ENCODE assay signal across 8 cellular contexts in genomic region chr12:6534914-6535696, GRCh38. TPM values are rescaled to one million over a fixed set of nuclear protein-coding genes. Genes with fewer than 3 reads are reported as not detected.
DNase-seq lines count a peak whose midpoint lies in the region; ATAC-seq and TF ChIP-seq lines count a peak whose summit lies in the region.

No MANE protein-coding gene starts in this region.

- intact Hi-C loops in lower leg skin (cut with DNase I; ENCODE audit: low total_unique reads): loop anchor here (5.0 to 10.0 kb wide), 2 partner anchors 113 to 200 kb away; no protein-coding TSS in a partner anchor

- peak overlapping the region; percentile 86 for H3K4me3 ChIP-seq in lower leg skin (ENCODE audit: low read depth, poor library complexity, severe bottlenecking)

- 1% methylated on average over 15 to 50 of the region's 55 CpGs for WGBS in lower leg skin, 2 donors

- no peak for TF ChIP-seq POLR2A in lower leg skin (IDR thresholded peaks at IDR 0.05)

- peak; percentile 7 for ATAC-seq in HG02678 (IDR thresholded peaks at IDR 0.05; ENCODE audit: unreplicated experiment)
- ATAC-seq in GM18861 (IDR thresholded peaks at IDR 0.05; ENCODE audit: unreplicated experiment): no peak

- TF ChIP-seq CTCF in lower leg skin (IDR thresholded peaks at IDR 0.05): no peak

- peak; percentile 63 for DNase-seq in EL
- peak; percentile 44 to 76 for DNase-seq in NCI-H446 (lab: John Stamatoyannopoulos, UW)
- peak; percentile 60 to 61 for DNase-seq in activated CD4-positive, alpha-beta T cell treated with anti-CD3 and anti-CD28 coated beads, Interleukin-2, amount 50 U/mL, for 24 hours (ENCODE audit: low read depth in 1 of 2, low spot score in 1 of 2)
- DNase-seq in dermis microvascular lymphatic vessel endothelial cell (ENCODE audit: low read depth in 2 of 2): peak; percentile 77 to 89
- DNase-seq in lower leg skin (ENCODE audit: low spot score in 2 of 2): peak; percentile 82 to 96
- peak; percentile 74 to 76 for DNase-seq in stimulated activated CD4-positive, alpha-beta T cell treated with anti-CD3 and anti-CD28 coated beads, Interleukin-4, amount 100 ng/mL, for 4 hours

RNA-seq across cellular contexts. Expression of gene GAPDH, which starts 0.8 kb away (rescaled TPM):
- total RNA-seq in dermis microvascular lymphatic vessel endothelial cell: 4,334 and 4,542 TPM in 2 replicates
- 1,000 to 10,000 TPM; 1,190 to 2,139 (median 1,514) TPM for total RNA-seq in lower leg skin

RNA-seq across cellular contexts. Expression of gene IFFO1, which starts 20.7 kb away (rescaled TPM):
- total RNA-seq in dermis microvascular lymphatic vessel endothelial cell (8.3 and 15.4 TPM in 2 replicates), lower leg skin (1 to 10 TPM; 3.3 to 6.8 (median 4.6) TPM)

RNA-seq across cellular contexts. Expression of gene NOP2, which starts 33.0 kb away (rescaled TPM):
- total RNA-seq in dermis microvascular lymphatic vessel endothelial cell: 10.4 and 13.4 TPM in 2 replicates
- total RNA-seq in lower leg skin: 10 to 100 TPM; 16.2 to 24.0 (median 23.4) TPM

RNA-seq across cellular contexts. Expression of gene NCAPD2, which starts 41.2 kb away (rescaled TPM):
- total RNA-seq in dermis microvascular lymphatic vessel endothelial cell (22.3 and 52.6 TPM in 2 replicates), lower leg skin (10 to 100 TPM; 18.5 to 25.9 (median 22.5) TPM)

RNA-seq across cellular contexts. Expression of gene MRPL51, which starts 42.0 kb away (rescaled TPM):
- 70.5 and 106 TPM in 2 replicates for total RNA-seq in dermis microvascular lymphatic vessel endothelial cell
- total RNA-seq in lower leg skin: 10 to 100 TPM; 38.6 to 62.1 (median 58.7) TPM
